ENCODE assay signal across 9 cellular contexts in the genomic region with DNA sequence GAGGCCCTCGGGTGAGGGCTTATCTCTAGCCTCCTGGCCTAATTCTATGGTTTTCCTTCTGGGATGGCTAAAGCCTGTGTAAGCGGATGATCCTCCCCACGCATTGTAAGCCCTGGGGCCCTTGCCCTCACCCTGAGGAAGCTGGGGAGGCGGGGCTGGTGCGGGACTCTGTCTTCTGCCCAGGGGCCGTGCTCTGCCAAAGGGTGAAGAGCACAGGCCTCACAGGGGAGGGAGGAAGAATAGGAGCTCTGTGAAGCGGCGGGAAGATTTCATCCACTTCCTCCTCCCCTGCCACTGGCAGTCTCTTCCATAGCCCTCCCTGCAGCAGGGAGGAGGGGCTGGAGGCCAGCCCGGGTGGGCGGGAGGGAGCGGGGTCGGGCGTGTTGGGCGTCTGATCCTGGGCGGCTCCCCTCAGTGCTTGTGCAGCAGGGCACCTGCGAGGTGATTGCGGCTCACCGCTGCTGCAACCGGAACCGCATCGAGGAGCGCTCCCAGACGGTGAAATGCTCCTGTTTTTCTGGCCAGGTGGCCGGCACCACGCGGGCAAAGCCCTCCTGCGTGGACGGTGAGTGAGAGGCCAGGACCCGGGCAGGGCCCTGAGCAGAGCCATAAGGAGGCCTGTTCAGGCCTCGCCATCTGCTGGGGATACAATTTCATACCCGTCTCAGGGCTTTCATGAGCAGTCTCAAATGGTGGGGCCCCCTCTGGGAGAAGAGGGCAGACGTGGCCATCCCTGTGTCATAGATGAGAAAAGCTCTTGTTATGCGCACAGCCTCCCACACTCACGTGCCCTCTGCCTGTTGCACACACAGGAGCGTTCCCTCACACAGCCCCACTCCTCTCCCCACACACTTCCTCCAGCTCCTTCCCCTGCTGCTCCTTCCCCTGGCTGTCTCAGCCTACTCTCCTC. TPM values are rescaled to one million over a fixed set of nuclear protein-coding genes. Genes with fewer than 3 reads are reported as not detected.
DNase-seq lines count a peak whose midpoint lies in the region; ATAC-seq and TF ChIP-seq lines count a peak whose summit lies in the region.
"Had no signal": no experiment of that assay in that cellular context is flagged by ENCODE, and none has a peak within 500 bp of the region (broad histone marks: within the 10 kb centered on the region; RNA-seq: fewer than 3 reads in every experiment).

No MANE protein-coding gene starts in this region.

- peak; percentile 33 for TF ChIP-seq CTCF in endodermal cell (conservative IDR thresholded peaks at IDR 0.05)
- TF ChIP-seq CTCF in omental fat pad (IDR thresholded peaks at IDR 0.05), result no peak

- H3K36me3 Mint-ChIP-seq in endodermal cell (ENCODE audit: low read depth), result no peaks in the 10 kb centered on the region

- peak overlapping the region; percentile 69 for H3K27ac Mint-ChIP-seq in endodermal cell

- H3K4me1 ChIP-seq in endodermal cell (ENCODE audit: control insufficient read depth, insufficient read depth, low read length), result peaks cover 9% of the 10 kb centered on the region

- H3K9me3 Mint-ChIP-seq in endodermal cell, result peaks cover under 1% of the 10 kb centered on the region

- no peak overlapping the region for H3K9ac ChIP-seq in endodermal cell (ENCODE audit: extremely low read depth, low read length, poor library complexity, severe bottlenecking)

- ATAC-seq in omental fat pad (ENCODE audit: low FRiP score) (peak; percentile 55), GM21423 (IDR thresholded peaks at IDR 0.05; ENCODE audit: unreplicated experiment) (no peak)

- peak overlapping the region; percentile 45 for H3K4me3 Mint-ChIP-seq in endodermal cell

- DNase-seq in GDM1 (lab: John Stamatoyannopoulos, UW) (peak; percentile 29), NCI-H526 (lab: John Stamatoyannopoulos, UW) (peak; percentile 58 to 74), endodermal cell (peak; percentile 84), omental fat pad (ENCODE audit: low spot score) (no peak), HT-29 (ENCODE audit: low spot score) (no peak), NCI-H128 (lab: John Stamatoyannopoulos, UW; ENCODE audit: unreplicated experiment) (no peak), HuH-7.5 (ENCODE audit: low spot score) (no peak)

- H3K4me1 Mint-ChIP-seq in endodermal cell, result peaks cover 43% of the 10 kb centered on the region

- H3K27me3 Mint-ChIP-seq in endodermal cell (ENCODE audit: insufficient read depth), result peaks cover 57% of the 10 kb centered on the region

- H3K36me3 ChIP-seq in endodermal cell (ENCODE audit: control insufficient read depth, insufficient read depth, low read length), result no peaks in the 10 kb centered on the region

- WGBS in endodermal cell (ENCODE audit: insufficient coverage in 1 of 2, insufficient read length in 1 of 2), 2 experiments, result 25 to 27% methylated on average over 25 to 33 of the region's 35 CpGs

- H3K9me3 ChIP-seq in endodermal cell (ENCODE audit: control insufficient read depth, low read length), result no peaks in the 10 kb centered on the region

- no peak overlapping the region for H3K4me3 ChIP-seq in endodermal cell (ENCODE audit: low read length)

- no peak overlapping the region for H3K27ac ChIP-seq in endodermal cell (ENCODE audit: low read depth, low read length)
- H3K27ac ChIP-seq: VCaP had no signal

- peaks cover 28% of the 10 kb centered on the region for H3K27me3 ChIP-seq in endodermal cell (ENCODE audit: control insufficient read depth, insufficient read depth, low read length, poor library complexity, severe bottlenecking)

RNA-seq across cellular contexts. Expression of a gene that starts 7.7 kb away (rescaled TPM):
- total RNA-seq in endodermal cell (1 to 10 TPM; 3.1 to 5.7 TPM), omental fat pad (1 to 10 TPM in 3 of 4 donors, under 1 TPM in 1; 0.63 to 1.7 (median 1.5) TPM)
- polyA plus RNA-seq in endodermal cell (2013, experiment 1 of 2), result 3.6 TPM
- 1.7 TPM for polyA plus RNA-seq in endodermal cell (2013, experiment 2 of 2)
- total RNA-seq in HT-29 (2014; rRNA removed; shearing (Covaris generic)), result 0.56 and 2.1 TPM in 2 replicates

RNA-seq across cellular contexts. Expression of a gene that starts 15.9 kb away (rescaled TPM):
- total RNA-seq in endodermal cell (100 to 1,000 TPM; 168 to 171 TPM), omental fat pad (100 to 1,000 TPM; 219 to 307 (median 299) TPM)
- 115 TPM for polyA plus RNA-seq in endodermal cell (2013, experiment 1 of 2)
- polyA plus RNA-seq in endodermal cell (2013, experiment 2 of 2), result 123 TPM
- total RNA-seq in HT-29 (2014; rRNA removed; shearing (Covaris generic)), result 374 and 385 TPM in 2 replicates

RNA-seq across cellular contexts. Expression of a gene that starts 48.4 kb away (rescaled TPM):
- total RNA-seq in endodermal cell, result 100 to 1,000 TPM; 113 to 124 TPM
- 47.9 TPM for polyA plus RNA-seq in endodermal cell (2013, experiment 1 of 2)
- 41.0 TPM for polyA plus RNA-seq in endodermal cell (2013, experiment 2 of 2)
- 10 to 100 TPM; 21.7 to 47.1 (median 36.1) TPM for total RNA-seq in omental fat pad
- 94.5 and 125 TPM in 2 replicates for total RNA-seq in HT-29 (2014; rRNA removed; shearing (Covaris generic))

Comparison
In these comparisons a context has a peak if more than half of its experiments do, and no peak if none do; other contexts are left out.
1. DNase-seq: peak in GDM1 (single experiment), NCI-H526 (2 of 2) and endodermal cell (single experiment); none in omental fat pad (single experiment), HT-29 (single experiment), NCI-H128 (single experiment) and HuH-7.5 (single experiment).